ENCODE assay signal across 8 cellular contexts in the genomic region with DNA sequence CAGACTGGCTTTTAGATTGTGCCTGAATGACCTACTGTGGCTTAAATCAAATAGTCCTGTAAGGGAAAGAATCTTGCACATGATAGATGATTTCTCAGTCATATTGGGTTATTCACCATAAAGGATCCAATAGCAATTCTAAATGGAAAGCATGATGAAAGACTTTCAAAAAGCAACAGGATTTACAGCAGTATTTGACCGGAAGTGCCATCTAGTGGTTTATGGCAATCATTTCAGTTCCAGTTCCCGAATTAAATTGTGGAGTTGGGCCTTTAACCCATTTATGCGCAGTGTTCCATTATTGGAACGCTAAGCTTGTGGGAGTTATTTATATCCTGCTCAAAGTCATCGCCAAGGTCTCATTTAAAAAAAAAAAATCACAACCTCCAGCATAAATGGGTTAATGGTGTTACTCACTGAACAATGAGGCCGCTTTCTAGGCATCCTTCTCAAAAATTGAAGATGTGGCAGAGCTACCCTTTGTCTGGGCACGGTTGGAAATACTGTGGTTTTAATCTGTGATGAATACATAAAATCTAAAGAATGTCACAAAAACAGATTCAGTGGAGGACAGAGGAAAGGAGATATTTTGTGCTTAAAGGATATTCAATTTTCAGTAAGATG.
A peak's percentile ranks its signal among the peaks of the same experiment; 100 is the strongest.
DNase-seq lines count a peak whose midpoint lies in the region; ATAC-seq and TF ChIP-seq lines count a peak whose summit lies in the region.

No MANE protein-coding gene starts in this region.

- no peaks in the 10 kb centered on the region for H3K9me3 ChIP-seq in Peyer's patch
- no peaks in the 10 kb centered on the region for H3K9me3 ChIP-seq in esophagus muscularis mucosa

- no peak for TF ChIP-seq POLR2A in Peyer's patch (IDR thresholded peaks at IDR 0.05)
- no peak for TF ChIP-seq POLR2A in esophagus muscularis mucosa (IDR thresholded peaks at IDR 0.05; ENCODE audit: low read depth)

- ATAC-seq in omental fat pad (ENCODE audit: low FRiP score) (peak; percentile 64), GM18870 (IDR thresholded peaks at IDR 0.05; ENCODE audit: unreplicated experiment) (no peak)

- no peak overlapping the region for H3K4me3 ChIP-seq in Peyer's patch
- no peak overlapping the region for H3K4me3 ChIP-seq in esophagus muscularis mucosa

- peak; percentile 0 for DNase-seq in COLO668 (lab: John Stamatoyannopoulos, UW; ENCODE audit: unreplicated experiment)
- peak; percentile 48 for DNase-seq in HT1080 (ENCODE audit: low read depth)
- DNase-seq in Peyer's patch = no peak
- DNase-seq in esophagus muscularis mucosa (ENCODE audit: extremely low spot score) = no peak
- DNase-seq in omental fat pad (ENCODE audit: low spot score) = no peak
- DNase-seq in activated naive CD4-positive, alpha-beta T cell treated with anti-CD3 and anti-CD28 coated beads, Interleukin-2, amount 50 U/mL, for 16 hours = no peak
- no peak for DNase-seq in GM19240 (ENCODE audit: insufficient read length, low spot score)

- peak in 5 of 6 experiments; percentile 27 to 79 (median 77) for TF ChIP-seq CTCF in Peyer's patch (IDR thresholded peaks at IDR 0.05)
- TF ChIP-seq CTCF in esophagus muscularis mucosa (IDR thresholded peaks at IDR 0.05) = peak; percentile 58 to 68 (median 62)
- TF ChIP-seq CTCF in omental fat pad (IDR thresholded peaks at IDR 0.05) = peak in 2 of 3 donors; percentile 11 to 29

- TF ChIP-seq EP300 in esophagus muscularis mucosa (IDR thresholded peaks at IDR 0.05) = no peak

- H3K27ac ChIP-seq in Peyer's patch (no peak overlapping the region), esophagus muscularis mucosa (replicated peaks in 1 of 4) (no peak overlapping the region)

- no peaks in the 10 kb centered on the region for H3K36me3 ChIP-seq in Peyer's patch
- peaks cover 0 to 20% (median 5%) of the 10 kb centered on the region in 4 donors for H3K36me3 ChIP-seq in esophagus muscularis mucosa

- H3K27me3 ChIP-seq in Peyer's patch = no peaks in the 10 kb centered on the region
- H3K27me3 ChIP-seq in esophagus muscularis mucosa = no peaks in the 10 kb centered on the region

- intact Hi-C loops in esophagus muscularis mucosa (cut with DNase I) = no loop called here

- WGBS in esophagus muscularis mucosa = 57% methylated on average over 7 of the region's 7 CpGs

- H3K4me1 ChIP-seq in Peyer's patch (no peaks in the 10 kb centered on the region), esophagus muscularis mucosa (peaks cover 2 to 32% (median 9%) of the 10 kb centered on the region in 4 donors)

Comparison
In these comparisons a context has a peak if more than half of its experiments do, and no peak if none do; other contexts are left out.
1. DNase-seq: peak in COLO668 (single experiment) and HT1080 (single experiment); none in Peyer's patch (0 of 3), esophagus muscularis mucosa (single experiment), omental fat pad (single experiment), activated naive CD4-positive, alpha-beta T cell treated with anti-CD3 and anti-CD28 coated beads, Interleukin-2, amount 50 U/mL, for 16 hours (single experiment) and GM19240 (single experiment).
2. CTCF ChIP-seq: peak in every context shown above with its lines; median percentile 77 in Peyer's patch; 62 in esophagus muscularis mucosa; 20 in omental fat pad.